ENCODE assay signal across 7 cellular contexts in the genomic region with DNA sequence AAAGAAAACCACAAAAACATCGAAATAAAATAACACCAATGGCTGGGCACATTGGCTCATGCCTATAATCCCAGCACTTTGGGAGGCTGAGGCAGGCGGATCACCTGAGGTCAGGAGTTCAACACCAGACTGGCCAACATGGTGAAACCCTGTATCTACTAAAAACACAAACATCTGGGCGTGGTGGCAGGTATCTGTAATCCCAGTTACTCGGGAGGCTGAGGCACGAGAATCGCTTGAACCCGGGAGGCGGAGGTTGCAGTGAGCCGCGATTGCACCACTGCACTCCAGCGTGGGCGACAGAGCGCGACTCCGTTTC. TPM values are rescaled to one million over a fixed set of nuclear protein-coding genes. Genes with fewer than 3 reads are reported as not detected.
DNase-seq lines count a peak whose midpoint lies in the region; ATAC-seq, FAIRE-seq and TF ChIP-seq lines count a peak whose summit lies in the region.
"Not testable (repeated sequence)": the region's sequence is repeated elsewhere in the genome, so short reads cannot be mapped to it uniquely, and the experiment has no call there.
"Had no signal": no experiment of that assay in that cellular context is flagged by ENCODE, and none has a peak within 500 bp of the region (broad histone marks: within the 10 kb centered on the region; RNA-seq: fewer than 3 reads in every experiment).

No MANE protein-coding gene starts in this region.

- H3K4me1 Mint-ChIP-seq in activated B cell treated with CpG ODN at 0.5 μM for 24 hours: peaks cover 28% of the 10 kb centered on the region
- peaks cover 14% of the 10 kb centered on the region for H3K4me1 Mint-ChIP-seq in activated naive CD4-positive, alpha-beta T cell treated with anti-CD3 and anti-CD28 coated beads, Interleukin-2, amount 50 U/mL, for 24 hours
- H3K4me1 Mint-ChIP-seq in immature natural killer cell; type B pancreatic cell (ENCODE audit: unreplicated experiment): not testable (repeated sequence)
- H3K4me1 Mint-ChIP-seq in nephron progenitor cell: peaks cover 25% of the 10 kb centered on the region

- H3K36me3 Mint-ChIP-seq in activated B cell treated with CpG ODN at 0.5 μM for 24 hours (ENCODE audit: low read depth); activated naive CD4-positive, alpha-beta T cell treated with anti-CD3 and anti-CD28 coated beads, Interleukin-2, amount 50 U/mL, for 24 hours; immature natural killer cell; nephron progenitor cell (ENCODE audit: low read depth); type B pancreatic cell: not testable (repeated sequence)

- not testable (repeated sequence) for H3K9me3 Mint-ChIP-seq in activated B cell treated with CpG ODN at 0.5 μM for 24 hours; activated naive CD4-positive, alpha-beta T cell treated with anti-CD3 and anti-CD28 coated beads, Interleukin-2, amount 50 U/mL, for 24 hours; immature natural killer cell; nephron progenitor cell; type B pancreatic cell

- POLR2A ChIA-PET in activated B cell treated with CpG ODN at 0.5 μM for 24 hours (lab: Charles Lee): interaction anchor here (0.6 to 9.0 kb wide), 5 partner anchors 13 to 136 kb away, joined by 3 to 159 read pairs (median 8); no protein-coding TSS in a partner anchor

- not testable (repeated sequence) for DNase-seq in GM12891 (ENCODE audit: insufficient read length, low spot score); activated B cell treated with CpG ODN at 0.5 μM for 24 hours; immature natural killer cell; nephron progenitor cell; type B pancreatic cell (ENCODE audit: extremely low spot score, unreplicated experiment)

- ATAC-seq in activated B cell treated with CpG ODN at 0.5 μM for 24 hours (ENCODE audit: low read depth): not testable (repeated sequence)

- H3K27me3 Mint-ChIP-seq in activated B cell treated with CpG ODN at 0.5 μM for 24 hours: peaks cover 18% of the 10 kb centered on the region
- H3K27me3 Mint-ChIP-seq in activated naive CD4-positive, alpha-beta T cell treated with anti-CD3 and anti-CD28 coated beads, Interleukin-2, amount 50 U/mL, for 24 hours: not testable (repeated sequence)
- peaks cover 11 to 14% (median 11%) of the 10 kb centered on the region in 3 donors for H3K27me3 Mint-ChIP-seq in immature natural killer cell (ENCODE audit: low read depth in 3 of 3)
- peaks cover 54% of the 10 kb centered on the region for H3K27me3 Mint-ChIP-seq in nephron progenitor cell (ENCODE audit: low read depth, poor library complexity)
- H3K27me3 Mint-ChIP-seq in type B pancreatic cell: peaks cover 40% of the 10 kb centered on the region

- peak overlapping the region; percentile 80 for H3K4me3 Mint-ChIP-seq in activated B cell treated with CpG ODN at 0.5 μM for 24 hours
- H3K4me3 Mint-ChIP-seq in activated naive CD4-positive, alpha-beta T cell treated with anti-CD3 and anti-CD28 coated beads, Interleukin-2, amount 50 U/mL, for 24 hours: peak overlapping the region; percentile 80
- peak overlapping the region; percentile 13 to 57 (median 49) for H3K4me3 Mint-ChIP-seq in immature natural killer cell
- H3K4me3 Mint-ChIP-seq in nephron progenitor cell: peak overlapping the region; percentile 79
- H3K4me3 Mint-ChIP-seq in type B pancreatic cell: peak overlapping the region; percentile 51

- H3K27ac Mint-ChIP-seq in activated B cell treated with CpG ODN at 0.5 μM for 24 hours; activated naive CD4-positive, alpha-beta T cell treated with anti-CD3 and anti-CD28 coated beads, Interleukin-2, amount 50 U/mL, for 24 hours; immature natural killer cell; nephron progenitor cell; type B pancreatic cell: not testable (repeated sequence)

- not testable (repeated sequence) for FAIRE-seq in GM12891 (lab: Jason Lieb, UNC)

- CTCF ChIA-PET in activated B cell treated with CpG ODN at 0.5 μM for 24 hours (lab: Charles Lee): not testable (repeated sequence)

- not testable (repeated sequence) for TF ChIP-seq CTCF in activated B cell treated with CpG ODN at 0.5 μM for 24 hours (IDR thresholded peaks at IDR 0.05); nephron progenitor cell (IDR thresholded peaks at IDR 0.05); type B pancreatic cell (conservative IDR thresholded peaks at IDR 0.05)

- not testable (repeated sequence) for TF ChIP-seq POLR2A in GM12891 (IDR thresholded peaks at IDR 0.05; ENCODE audit: low read depth, low read length)

- intact Hi-C loops in activated B cell treated with CpG ODN at 0.5 μM for 24 hours (cut with micrococcal nuclease): not testable (repeated sequence)

TF ChIP-seq in GM12891, 5 proteins besides CTCF, POLR2A, EP300 and RAD21:
- TF ChIP-seq PAX5 (IDR thresholded peaks at IDR 0.05; ENCODE audit: insufficient read depth, low read length, severe bottlenecking): peak; percentile 31
TF ChIP-seq in GM12891: peak in this region for 1; not testable (repeated sequence) for 4.

RNA-seq across cellular contexts. Expression of gene RNF223, which starts 16.4 kb away (rescaled TPM):
- polyA plus RNA-seq in GM12891 (2012; ENCODE audit: low read depth, missing spikeins): 0.08 TPM
- total RNA-seq in activated B cell treated with CpG ODN at 0.5 μM for 24 hours: not detected in 2 replicates
- polyA plus RNA-seq in immature natural killer cell: not detected
- total RNA-seq in type B pancreatic cell (ENCODE audit: low replicate concordance): 1.2 and 2.5 TPM in 2 replicates
- polyA plus RNA-seq: GM12878 had no signal

RNA-seq across cellular contexts. Expression of gene AGRN, which starts 37.8 kb away (rescaled TPM):
- 14.4 TPM for polyA plus RNA-seq in GM12891 (2012; ENCODE audit: low read depth, missing spikeins)
- total RNA-seq in activated B cell treated with CpG ODN at 0.5 μM for 24 hours: 25.8 and 27.1 TPM in 2 replicates
- polyA plus RNA-seq in immature natural killer cell: under 1 TPM in 1 of 3 donors, not detected in 2; 0.87 TPM
- total RNA-seq in type B pancreatic cell (ENCODE audit: low replicate concordance): 166 and 285 TPM in 2 replicates

RNA-seq across cellular contexts. Expression of gene ISG15, which starts 44.4 kb away (rescaled TPM):
- polyA plus RNA-seq in GM12891 (2012; ENCODE audit: low read depth, missing spikeins): 191 TPM
- total RNA-seq in activated B cell treated with CpG ODN at 0.5 μM for 24 hours (25.8 and 28.9 TPM in 2 replicates), type B pancreatic cell (ENCODE audit: low replicate concordance) (20.8 and 34.6 TPM in 2 replicates)
- polyA plus RNA-seq in immature natural killer cell: 100 to 1,000 TPM; 304 to 360 (median 354) TPM

RNA-seq across cellular contexts. Expression of gene HES4, which starts 57.8 kb away (rescaled TPM):
- 0.45 TPM for polyA plus RNA-seq in GM12891 (2012; ENCODE audit: low read depth, missing spikeins)
- total RNA-seq in activated B cell treated with CpG ODN at 0.5 μM for 24 hours (0.67 and 1.2 TPM in 2 replicates), type B pancreatic cell (ENCODE audit: low replicate concordance) (37.6 and 54.1 TPM in 2 replicates)
- 1 to 10 TPM; 2.3 to 7.7 (median 2.4) TPM for polyA plus RNA-seq in immature natural killer cell

RNA-seq across cellular contexts. Expression of gene C1orf159, which starts 58.2 kb away (rescaled TPM):
- 7.1 TPM for polyA plus RNA-seq in GM12891 (2012; ENCODE audit: low read depth, missing spikeins)
- 20.8 and 26.5 TPM in 2 replicates for total RNA-seq in activated B cell treated with CpG ODN at 0.5 μM for 24 hours
- 1 to 10 TPM in 2 of 3 donors, under 1 TPM in 1; 0.99 to 7.5 (median 4.1) TPM for polyA plus RNA-seq in immature natural killer cell
- 20.0 and 21.2 TPM in 2 replicates for total RNA-seq in type B pancreatic cell (ENCODE audit: low replicate concordance)
